In the genomic region with DNA sequence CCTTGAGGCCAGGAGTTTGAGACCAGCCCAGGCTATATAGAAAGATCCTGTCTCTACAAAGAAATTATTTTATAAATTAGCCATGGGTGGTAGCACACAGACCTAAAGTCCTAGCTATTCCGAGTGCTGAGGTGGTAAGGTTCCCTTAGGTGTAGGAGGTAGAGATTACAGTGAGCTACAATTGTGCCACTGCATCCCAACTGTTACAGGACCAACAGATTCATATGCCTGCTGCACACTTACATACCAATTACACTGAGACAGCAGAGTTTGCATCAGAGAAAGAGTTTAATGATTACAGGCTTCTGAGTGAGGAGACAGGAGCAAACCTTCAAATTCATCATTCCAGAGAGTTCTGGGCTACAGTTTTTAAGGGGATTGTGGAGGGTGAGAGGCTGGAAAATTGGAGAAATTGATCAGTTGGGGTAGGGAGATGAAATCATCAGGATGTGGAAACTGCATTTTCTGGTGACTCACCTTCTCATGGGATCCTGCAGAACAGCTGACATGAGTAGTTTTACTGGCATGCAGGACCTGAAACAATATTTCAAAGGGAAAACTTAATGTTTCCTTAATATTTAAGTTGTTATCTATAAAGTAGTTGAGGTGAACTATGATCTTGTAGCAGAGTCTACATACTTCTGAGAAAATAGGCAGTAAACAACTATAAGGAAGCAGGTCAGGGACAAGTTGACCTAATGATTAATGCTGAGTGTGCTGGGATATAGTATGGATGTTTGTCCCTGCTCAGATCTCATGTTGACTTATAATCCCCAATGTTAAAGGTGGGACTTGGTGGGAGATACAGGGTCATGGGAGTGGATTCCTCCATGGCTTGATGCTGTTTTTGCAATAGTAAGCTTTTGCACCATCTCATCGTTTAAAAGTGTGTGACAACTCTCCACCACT, we compare ENCODE assay signal across 12 cellular contexts. TPM values are rescaled to one million over a fixed set of nuclear protein-coding genes. Genes with fewer than 3 reads are reported as not detected.
DNase-seq lines count a peak whose midpoint lies in the region; ATAC-seq and TF ChIP-seq lines count a peak whose summit lies in the region.
"Had no signal": no experiment of that assay in that cellular context is flagged by ENCODE, and none has a peak within 500 bp of the region (broad histone marks: within the 10 kb centered on the region; RNA-seq: fewer than 3 reads in every experiment).

No MANE protein-coding gene starts in this region.

- H3K4ac ChIP-seq in IMR-90 (ENCODE audit: low read depth, low read length) = peak overlapping the region; percentile 76

- no peaks in the 10 kb centered on the region for H4K20me1 ChIP-seq in IMR-90 (ENCODE audit: insufficient read depth, low read length)
- no peaks in the 10 kb centered on the region for H4K20me1 ChIP-seq in mammary epithelial cell (ENCODE audit: insufficient read depth, low read length)

- peak overlapping the region; percentile 88 for H2BK20ac ChIP-seq in IMR-90 (ENCODE audit: low read depth, low read length)

- H3K4me1 ChIP-seq in CD8-positive, alpha-beta T cell (ENCODE audit: insufficient read depth, low read length) = peaks cover 47% of the 10 kb centered on the region
- H3K4me1 ChIP-seq in IMR-90 (ENCODE audit: control insufficient read depth, insufficient read depth, low read length) = peaks cover 5% of the 10 kb centered on the region; the same call in 1 of the 2 replicates
- peaks cover 32% of the 10 kb centered on the region for H3K4me1 ChIP-seq in mammary epithelial cell (ENCODE audit: insufficient read depth, low read length)
- H3K4me1 ChIP-seq in testis = no peaks in the 10 kb centered on the region

- H3K9me3 Mint-ChIP-seq in CD8-positive, alpha-beta T cell = no peaks in the 10 kb centered on the region
- H3K9me3 Mint-ChIP-seq: activated T-helper 17 cell treated with anti-CD3 and anti-CD28 coated beads, Interleukin-2, amount 50 U/mL, for 72 hours had no signal

- H3K9me1 ChIP-seq in IMR-90 (ENCODE audit: insufficient read depth, low read length) = peaks cover 3% of the 10 kb centered on the region; the same call in 1 of the 2 replicates

- H3K18ac ChIP-seq in IMR-90 (ENCODE audit: low read depth, low read length) = peak overlapping the region; percentile 72; the same call in 1 of the 2 replicates

- no peaks in the 10 kb centered on the region for H3K27me3 ChIP-seq in CD8-positive, alpha-beta T cell (ENCODE audit: insufficient read depth, low read length)
- H3K27me3 ChIP-seq in IMR-90 (ENCODE audit: control insufficient read depth, insufficient read depth, low read length) = no peaks in the 10 kb centered on the region
- H3K27me3 ChIP-seq in mammary epithelial cell (ENCODE audit: insufficient read depth, low read length) = no peaks in the 10 kb centered on the region
- no peaks in the 10 kb centered on the region for H3K27me3 ChIP-seq in testis
- H3K27me3 ChIP-seq: right atrium auricular region had no signal

- H2BK15ac ChIP-seq in IMR-90 (ENCODE audit: low read depth, low read length) = peak overlapping the region; percentile 91

- H3K4me2 ChIP-seq in IMR-90 (ENCODE audit: low read depth, low read length) (peak overlapping the region; percentile 39; the same call in 1 of the 2 replicates), mammary epithelial cell (ENCODE audit: insufficient read depth, low read depth, low read length) (peak overlapping the region; percentile 54)

- dilution Hi-C loops in IMR-90 (cut with HindIII; ENCODE audit: low sequenced_read_pairs, unreplicated experiment) = no loop called here
- dilution Hi-C loops in mammary epithelial cell (cut with HindIII; ENCODE audit: low sequenced_read_pairs) = no loop called here

- peak overlapping the region; percentile 59 for H2AK5ac ChIP-seq in IMR-90 (ENCODE audit: low read depth, low read length)

- peak overlapping the region; percentile 29; the same call in 1 of the 2 replicates for H3K56ac ChIP-seq in IMR-90 (ENCODE audit: extremely low read depth, insufficient read depth, low read length)

- peak overlapping the region; percentile 61 for H3K14ac ChIP-seq in IMR-90 (replicated peaks; ENCODE audit: low read depth, low read length)

- peak overlapping the region; percentile 97 for H2BK5ac ChIP-seq in IMR-90 (ENCODE audit: low read depth, low read length, poor library complexity, severe bottlenecking)

- no peak overlapping the region for H3K27ac ChIP-seq in CD8-positive, alpha-beta T cell (ENCODE audit: low read depth, low read length)
- H3K27ac ChIP-seq in IMR-90 (ENCODE audit: insufficient read depth, low read length) (peak overlapping the region; percentile 48), mammary epithelial cell (ENCODE audit: insufficient read depth, low read depth, low read length) (peak overlapping the region; percentile 86), testis (no peak overlapping the region)
- H3K27ac ChIP-seq: coronary artery, right atrium auricular region had no signal

- peak overlapping the region; percentile 13; the same call in 1 of the 2 replicates for H4K5ac ChIP-seq in IMR-90 (ENCODE audit: low read depth, low read length)

- no peak for ATAC-seq in CD8-positive, alpha-beta T cell
- ATAC-seq in IMR-90 (ENCODE audit: low read depth) (peak; percentile 85), GM21423 (IDR thresholded peaks at IDR 0.05; ENCODE audit: unreplicated experiment) (no peak), HG02623 (IDR thresholded peaks at IDR 0.05; ENCODE audit: unreplicated experiment) (no peak)
- ATAC-seq: activated T-helper 17 cell treated with anti-CD3 and anti-CD28 coated beads, Interleukin-2, amount 50 U/mL, for 72 hours had no signal

- H3K36me3 Mint-ChIP-seq in CD8-positive, alpha-beta T cell = peaks cover 46% of the 10 kb centered on the region

- peak overlapping the region; percentile 5 for H3K27ac Mint-ChIP-seq in CD8-positive, alpha-beta T cell
- H3K27ac Mint-ChIP-seq: activated T-helper 17 cell treated with anti-CD3 and anti-CD28 coated beads, Interleukin-2, amount 50 U/mL, for 72 hours had no signal

- CTCF ChIA-PET in CD8-positive, alpha-beta T cell (lab: Charles Lee) = interaction anchor here (1.3 kb wide), 1 partner anchor 35 kb away, joined by 3 read pairs; no protein-coding TSS in a partner anchor
- CTCF ChIA-PET in IMR-90 (lab: Yijun Ruan, JAX) = no interaction called here
- CTCF ChIA-PET in mammary epithelial cell (lab: Charles Lee; ENCODE audit: low non-redundant PET) = no interaction called here

- peak overlapping the region; percentile 49 to 81 for H4K8ac ChIP-seq in IMR-90 (ENCODE audit: low read depth in 2 of 2, low read length in 2 of 2)

- no peak for TF ChIP-seq RAD21 in IMR-90 (IDR thresholded peaks at IDR 0.05; ENCODE audit: low read length)

- no peaks in the 10 kb centered on the region for H3K79me2 ChIP-seq in mammary epithelial cell (ENCODE audit: insufficient read depth, low read length)

- H3K4me3 Mint-ChIP-seq in CD8-positive, alpha-beta T cell = no peak overlapping the region
- H3K4me3 Mint-ChIP-seq: activated T-helper 17 cell treated with anti-CD3 and anti-CD28 coated beads, Interleukin-2, amount 50 U/mL, for 72 hours had no signal

- peak overlapping the region; percentile 0; the same call in 1 of the 2 replicates for H3K9ac ChIP-seq in IMR-90 (ENCODE audit: low read depth, low read length)
- no peak overlapping the region for H3K9ac ChIP-seq in mammary epithelial cell (ENCODE audit: insufficient read depth, low read length)

- H3K9me3 ChIP-seq in CD8-positive, alpha-beta T cell (ENCODE audit: low read length) = no peaks in the 10 kb centered on the region
- H3K9me3 ChIP-seq in IMR-90 (ENCODE audit: control insufficient read depth, insufficient read depth, low read length) = no peaks in the 10 kb centered on the region
- H3K9me3 ChIP-seq in mammary epithelial cell (replicated peaks; ENCODE audit: insufficient read depth, low read length) = no peaks in the 10 kb centered on the region
- no peaks in the 10 kb centered on the region for H3K9me3 ChIP-seq in testis
- H3K9me3 ChIP-seq: right atrium auricular region had no signal

- peaks cover 5% of the 10 kb centered on the region for H3K36me3 ChIP-seq in CD8-positive, alpha-beta T cell (ENCODE audit: insufficient read depth, low read length)
- H3K36me3 ChIP-seq in IMR-90 (ENCODE audit: control insufficient read depth, insufficient read depth, low read length) (no peaks in the 10 kb centered on the region), mammary epithelial cell (ENCODE audit: insufficient read depth, low read length) (no peaks in the 10 kb centered on the region), testis (ENCODE audit: low read depth, missing control alignments) (no peaks in the 10 kb centered on the region)
- H3K36me3 ChIP-seq: right atrium auricular region had no signal

- in situ Hi-C loops in IMR-90 (cut with MboI; ENCODE audit: low sequenced_read_pairs) = no loop called here
- in situ Hi-C loops in mammary epithelial cell (cut with MboI; ENCODE audit: low sequenced_read_pairs in 2 of 2) = no loop called here

- H2AFZ ChIP-seq in IMR-90 (replicated peaks; ENCODE audit: low read length, poor library complexity) (peak overlapping the region; percentile 47), mammary epithelial cell (ENCODE audit: low read depth, low read length) (peak overlapping the region; percentile 74)

- POLR2A ChIA-PET in CD8-positive, alpha-beta T cell (lab: Charles Lee) = interaction anchor here (0.7 to 1.9 kb wide), 2 partner anchors 8 to 57 kb away, joined by 4 to 5 read pairs; no protein-coding TSS in a partner anchor
- POLR2A ChIA-PET in IMR-90 (lab: Charles Lee; ENCODE audit: unreplicated experiment) = no interaction called here

- WGBS in IMR-90 (ENCODE audit: extremely low coverage in 2 of 2, insufficient read length in 1 of 2), 2 experiments = no CpG with 5 or more reads among the region's 2 CpGs
- WGBS in mammary epithelial cell (ENCODE audit: low coverage, missing lambda C conversion rate) = 67% methylated on average over 2 of the region's 2 CpGs
- 71 to 79% methylated on average over 2 of the region's 2 CpGs for WGBS in testis, 2 donors

- H2AK9ac ChIP-seq in IMR-90 (replicated peaks; ENCODE audit: low read depth, low read length, poor library complexity) = peak overlapping the region; percentile 80

- H3K4me3 ChIP-seq in CD8-positive, alpha-beta T cell (ENCODE audit: low read depth, low read length) = no peak overlapping the region
- H3K4me3 ChIP-seq in IMR-90 (ENCODE audit: insufficient read depth, low read depth, low read length) (no peak overlapping the region), mammary epithelial cell (replicated peaks in 1 of 3; ENCODE audit: insufficient read depth in 1 of 3, low read depth in 2 of 3, low read length in 3 of 3) (no peak overlapping the region), testis (no peak overlapping the region)
- H3K4me3 ChIP-seq: coronary artery, right atrium auricular region had no signal

- peaks cover 19 to 38% of the 10 kb centered on the region in 2 experiments for H3K79me1 ChIP-seq in IMR-90 (ENCODE audit: low read depth in 1 of 2, low read length in 2 of 2)

- TF ChIP-seq CTCF in CD8-positive, alpha-beta T cell (IDR thresholded peaks at IDR 0.05) = no peak
- no peak for TF ChIP-seq CTCF in IMR-90 (conservative IDR thresholded peaks at IDR 0.05; ENCODE audit: low read depth, low read length)
- TF ChIP-seq CTCF in mammary epithelial cell (conservative IDR thresholded peaks at IDR 0.05 in 1 of 2, IDR thresholded peaks at IDR 0.05 in 1 of 2; ENCODE audit: extremely low read depth in 1 of 2, insufficient read depth in 1 of 2, low read depth in 1 of 2, low read length in 2 of 2) = no peak
- TF ChIP-seq CTCF in testis (IDR thresholded peaks at IDR 0.05) = no peak

- BruUV-seq in IMR-90 (replicated peaks; lab: Mats Ljungman, UMichigan) (no TSS peak), mammary epithelial cell (replicated peaks; lab: Mats Ljungman, UMichigan) (no TSS peak)

- peak overlapping the region; percentile 81 for H3K23ac ChIP-seq in IMR-90 (ENCODE audit: low read depth, low read length)

- TF ChIP-seq POLR2A in IMR-90 (IDR thresholded peaks at IDR 0.05; ENCODE audit: low read depth, low read length) = no peak
- TF ChIP-seq POLR2A in testis (IDR thresholded peaks at IDR 0.05) = no peak

- peaks cover 62% of the 10 kb centered on the region for H3K4me1 Mint-ChIP-seq in CD8-positive, alpha-beta T cell (ENCODE audit: low read depth)

- no peak for DNase-seq in CD8-positive, alpha-beta T cell
- DNase-seq in IMR-90 (peak; percentile 88), mammary epithelial cell (peak; percentile 80), kidney tubule cell (ENCODE audit: low spot score) (peak; percentile 80), NCI-H2171 treated with DMSO at 0.1 percent for 48 hours (lab: John Stamatoyannopoulos, UW) (no peak), testis (no peak)
- DNase-seq: DMS153 had no signal

- peak overlapping the region; percentile 87 for H4K91ac ChIP-seq in IMR-90 (ENCODE audit: insufficient read depth, low read depth, low read length)

- peak overlapping the region; percentile 88 for H2BK120ac ChIP-seq in IMR-90 (ENCODE audit: low read depth, low read length)

- intact Hi-C loops in CD8-positive, alpha-beta T cell (cut with DNase I, micrococcal nuclease) = no loop called here
- intact Hi-C loops in IMR-90 (cut with micrococcal nuclease) (no loop called here), mammary epithelial cell (cut with micrococcal nuclease) (loop anchor here (2.0 kb wide), 3 partner anchors 35 to 79 kb away; no protein-coding TSS in a partner anchor), testis (cut with DNase I; ENCODE audit: low total_unique reads) (no loop called here)

- H3K27me3 Mint-ChIP-seq in CD8-positive, alpha-beta T cell (ENCODE audit: low read depth) = no peaks in the 10 kb centered on the region
- H3K27me3 Mint-ChIP-seq: activated T-helper 17 cell treated with anti-CD3 and anti-CD28 coated beads, Interleukin-2, amount 50 U/mL, for 72 hours had no signal

RNA-seq across cellular contexts. Expression of gene ANXA2R, which starts 54.7 kb away (rescaled TPM):
- total RNA-seq in CD8-positive, alpha-beta T cell = 10 to 100 TPM; 38.2 to 39.5 TPM
- total RNA-seq in IMR-90 (2012; rRNA removed) = 1.3 and 1.4 TPM in 2 replicates
- polyA plus RNA-seq in IMR-90 (2012; rRNA removed) = 2.5 and 3.6 TPM in 2 replicates
- polyA plus RNA-seq in IMR-90 (2012; cell fraction: cytosol; rRNA removed) = 3.5 and 4.5 TPM in 2 replicates
- 3.9 and 4.1 TPM in 2 replicates for polyA plus RNA-seq in IMR-90 (2012; cell fraction: nucleus; rRNA removed; ENCODE audit: low replicate concordance)
- total RNA-seq in mammary epithelial cell = 1 to 10 TPM; 2.2 TPM
- 0.07 TPM for polyA plus RNA-seq in mammary epithelial cell
- not detected for polyA minus RNA-seq in mammary epithelial cell
- 10 to 100 TPM in 1 of 2 donors, 1 to 10 TPM in 1; 5.1 to 10.2 TPM for total RNA-seq in testis
- 1.6 TPM for polyA plus RNA-seq in testis (ENCODE audit: insufficient read depth, low read depth, low replicate concordance)

Comparison
In these comparisons a context has a peak if more than half of its experiments do, and no peak if none do; other contexts are left out.
1. DNase-seq: peak in IMR-90 (single experiment), mammary epithelial cell (single experiment) and kidney tubule cell (single experiment); none in CD8-positive, alpha-beta T cell (0 of 7), NCI-H2171 treated with DMSO at 0.1 percent for 48 hours (single experiment) and testis (single experiment).
2. H3K27ac ChIP-seq: peak in IMR-90 (single experiment) and mammary epithelial cell (single experiment); none in CD8-positive, alpha-beta T cell (single experiment) and testis (0 of 2).